In the genomic region with DNA sequence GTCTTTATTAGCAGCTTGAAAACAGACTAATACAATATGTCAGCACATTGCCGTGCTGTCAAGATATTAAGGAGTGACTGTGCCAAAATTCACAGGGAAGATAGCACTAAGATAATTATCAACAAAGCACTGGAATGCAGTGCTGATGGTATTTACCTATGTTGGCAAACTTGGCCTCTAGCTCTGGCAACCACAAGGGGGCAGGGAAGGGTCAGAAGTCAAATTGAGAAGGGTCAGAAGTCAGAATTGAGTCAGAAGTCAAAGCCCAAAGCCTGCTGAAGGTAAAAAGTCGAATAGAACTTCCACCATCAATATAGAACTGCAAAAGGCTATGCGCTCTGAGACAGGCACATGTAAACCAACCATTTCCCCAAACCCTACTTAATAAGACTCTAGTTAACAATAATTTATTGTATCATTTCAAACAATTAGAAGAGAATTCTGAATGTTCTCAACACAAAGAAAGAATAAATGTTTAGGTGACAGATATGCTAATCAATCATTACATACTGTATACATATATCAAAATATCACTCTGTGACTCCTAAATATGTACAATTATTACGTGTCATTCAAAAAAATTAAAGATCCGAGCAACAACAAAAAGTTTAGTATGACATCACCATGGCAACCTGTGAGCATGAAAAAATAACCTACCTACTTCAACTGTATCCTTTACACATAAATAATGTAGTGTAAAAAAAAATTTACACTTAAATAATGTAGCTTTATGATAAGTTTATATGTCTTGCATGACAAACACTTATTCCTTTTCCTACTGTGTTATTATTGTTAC, we compare ENCODE assay signal across 9 cellular contexts.
DNase-seq lines count a peak whose midpoint lies in the region; ATAC-seq, FAIRE-seq and TF ChIP-seq lines count a peak whose summit lies in the region.
"Had no signal": no experiment of that assay in that cellular context is flagged by ENCODE, and none has a peak within 500 bp of the region (broad histone marks: within the 10 kb centered on the region; RNA-seq: fewer than 3 reads in every experiment).

No MANE protein-coding gene starts in this region.

- no peaks in the 10 kb centered on the region for H3K36me3 ChIP-seq in bronchial epithelial cell (ENCODE audit: control insufficient read depth, insufficient read depth, low read length)
- H3K36me3 ChIP-seq: BLaER1 had no signal

- H3K27me3 ChIP-seq in bronchial epithelial cell (ENCODE audit: control insufficient read depth, insufficient read depth, low read length): no peaks in the 10 kb centered on the region
- H3K27me3 ChIP-seq: BLaER1 had no signal

- no peak for ATAC-seq in GM21367 (IDR thresholded peaks at IDR 0.05; ENCODE audit: unreplicated experiment)

- no peak overlapping the region for H3K4me3 ChIP-seq in bronchial epithelial cell (ENCODE audit: low read depth, low read length)
- H3K4me3 ChIP-seq: BLaER1 had no signal

- no peak overlapping the region for H3K27ac Mint-ChIP-seq in progenitor cell of endocrine pancreas

- H3K4me1 Mint-ChIP-seq in progenitor cell of endocrine pancreas (ENCODE audit: low read depth): no peaks in the 10 kb centered on the region

- H3K36me3 Mint-ChIP-seq in progenitor cell of endocrine pancreas (ENCODE audit: insufficient read depth): no peaks in the 10 kb centered on the region

- no peak for FAIRE-seq in bronchial epithelial cell (lab: Jason Lieb, UNC)

- peaks cover 2% of the 10 kb centered on the region for H3K9me3 Mint-ChIP-seq in progenitor cell of endocrine pancreas (ENCODE audit: low read depth)

- H3K27me3 Mint-ChIP-seq in progenitor cell of endocrine pancreas: no peaks in the 10 kb centered on the region

- no peak overlapping the region for H3K4me3 Mint-ChIP-seq in progenitor cell of endocrine pancreas (ENCODE audit: low read depth)

- TF ChIP-seq CTCF in bronchial epithelial cell (IDR thresholded peaks at IDR 0.05; ENCODE audit: insufficient read depth, low read length, severe bottlenecking) (peak; percentile 36), progenitor cell of endocrine pancreas (IDR thresholded peaks at IDR 0.05; ENCODE audit: unreplicated experiment) (peak; percentile 66)

- DNase-seq in NCI-H510A treated with DMSO at 0.1 percent for 48 hours (lab: John Stamatoyannopoulos, UW) (peak; percentile 13), NCI-H510A (lab: John Stamatoyannopoulos, UW) (no peak), MV-4-11 (lab: John Stamatoyannopoulos, UW) (peak; percentile 21), bronchial epithelial cell (ENCODE audit: low read depth) (peak; percentile 29), progenitor cell of endocrine pancreas (ENCODE audit: low spot score, unreplicated experiment) (peak; percentile 24), 8988T (no peak), SHP77 treated with DMSO at 0.1 percent for 48 hours (lab: John Stamatoyannopoulos, UW) (no peak)

Comparison
In these comparisons a context has a peak if more than half of its experiments do, and no peak if none do; other contexts are left out.
1. DNase-seq: peak in NCI-H510A treated with DMSO at 0.1 percent for 48 hours (single experiment), MV-4-11 (single experiment), bronchial epithelial cell (single experiment) and progenitor cell of endocrine pancreas (single experiment); none in NCI-H510A (single experiment), 8988T (single experiment) and SHP77 treated with DMSO at 0.1 percent for 48 hours (single experiment).